In genomic region chr17:11170901-11171300, GRCh38 we compare ENCODE assay signal across 18 cellular contexts.
DNase-seq lines count a peak whose midpoint lies in the region; TF ChIP-seq lines count a peak whose summit lies in the region.
"Had no signal": no experiment of that assay in that cellular context is flagged by ENCODE, and none has a peak within 500 bp of the region (broad histone marks: within the 10 kb centered on the region; RNA-seq: fewer than 3 reads in every experiment).

No MANE protein-coding gene starts in this region.

- peaks cover 10% of the 10 kb centered on the region for H3K4me1 ChIP-seq in parathyroid adenoma
- peaks cover 0 to 11% of the 10 kb centered on the region in 2 donors for H3K4me1 ChIP-seq in thyroid gland
- no peaks in the 10 kb centered on the region for H3K4me1 ChIP-seq in ovary (ENCODE audit: insufficient read depth)
- H3K4me1 ChIP-seq: BLaER1 treated with 17β-estradiol and CSF1 and Interleukin-3, amounts not matched to agents 10 nM and 100 nM; Caco-2 had no signal

- intact Hi-C loops in thyroid gland (cut with DNase I) = no loop called here
- intact Hi-C loops in ovary (cut with DNase I) = no loop called here

- H3K27me3 ChIP-seq in WERI-Rb-1 (ENCODE audit: insufficient read depth, low read depth, severe bottlenecking) (peaks cover 2% of the 10 kb centered on the region), parathyroid adenoma (ENCODE audit: control insufficient read depth, insufficient read depth, low read length) (no peaks in the 10 kb centered on the region), thyroid gland (no peaks in the 10 kb centered on the region), ovary (no peaks in the 10 kb centered on the region)
- H3K27me3 ChIP-seq: BLaER1 treated with 17β-estradiol and CSF1 and Interleukin-3, amounts not matched to agents 10 nM and 100 nM had no signal

- peak overlapping the region; percentile 41 for H3K4me2 ChIP-seq in parathyroid adenoma (ENCODE audit: low read length)
- H3K4me2 ChIP-seq: BLaER1 treated with 17β-estradiol and CSF1 and Interleukin-3, amounts not matched to agents 10 nM and 100 nM had no signal

- H3K9me3 ChIP-seq in WERI-Rb-1 (ENCODE audit: severe bottlenecking) (no peaks in the 10 kb centered on the region), parathyroid adenoma (ENCODE audit: control insufficient read depth, low read length) (no peaks in the 10 kb centered on the region), thyroid gland (no peaks in the 10 kb centered on the region), ovary (no peaks in the 10 kb centered on the region)
- H3K9me3 ChIP-seq: Caco-2 had no signal

- no peaks in the 10 kb centered on the region for H3K79me2 ChIP-seq in parathyroid adenoma

- peak; percentile 12 for DNase-seq in WERI-Rb-1
- DNase-seq in left kidney (ENCODE audit: low read depth, low spot score) = peak; percentile 93
- DNase-seq in thyroid gland = peak; percentile 18 to 45
- no peak for DNase-seq in ovary
- DNase-seq in activated CD4-positive, alpha-beta T cell treated with anti-CD3 and anti-CD28 coated beads for 1 hour = no peak
- no peak for DNase-seq in AML-193 (lab: John Stamatoyannopoulos, UW)
- no peak for DNase-seq in SKM-1 (lab: John Stamatoyannopoulos, UW; ENCODE audit: unreplicated experiment)
- DNase-seq: 8988T; ACHN; Caco-2; Calu3; CD4-positive, alpha-beta T cell; CD8-positive, alpha-beta T cell; DMS79 treated with DMSO at 0.1 percent for 48 hours; GF-D8 had no signal

- H2AFZ ChIP-seq in parathyroid adenoma = peak overlapping the region; percentile 22

- TF ChIP-seq CTCF in WERI-Rb-1 (IDR thresholded peaks at IDR 0.05; ENCODE audit: low read depth, low read length) (no peak), parathyroid adenoma (IDR thresholded peaks at IDR 0.05) (no peak), thyroid gland (IDR thresholded peaks at IDR 0.05) (no peak), ovary (IDR thresholded peaks at IDR 0.05) (no peak)

- TF ChIP-seq POLR2A in thyroid gland (IDR thresholded peaks at IDR 0.05) (no peak), ovary (IDR thresholded peaks at IDR 0.05) (no peak)

- H3K9ac ChIP-seq in parathyroid adenoma = no peak overlapping the region
- H3K9ac ChIP-seq: BLaER1 treated with 17β-estradiol and CSF1 and Interleukin-3, amounts not matched to agents 10 nM and 100 nM had no signal

- H3K27ac ChIP-seq in WERI-Rb-1 (no peak overlapping the region), parathyroid adenoma (no peak overlapping the region), thyroid gland (no peak overlapping the region), ovary (no peak overlapping the region)
- H3K27ac ChIP-seq: BLaER1 treated with 17β-estradiol and CSF1 and Interleukin-3, amounts not matched to agents 10 nM and 100 nM; C4-2B had no signal

- H3K4me3 ChIP-seq in WERI-Rb-1 (ENCODE audit: low read depth, low read length) = no peak overlapping the region
- H3K4me3 ChIP-seq in parathyroid adenoma (ENCODE audit: low read depth, low read length) = no peak overlapping the region
- no peak overlapping the region for H3K4me3 ChIP-seq in thyroid gland (replicated peaks in 1 of 3)
- H3K4me3 ChIP-seq in ovary = no peak overlapping the region
- H3K4me3 ChIP-seq: BLaER1 treated with 17β-estradiol and CSF1 and Interleukin-3, amounts not matched to agents 10 nM and 100 nM had no signal

- 23 to 33% methylated on average over 7 of the region's 7 CpGs for WGBS in thyroid gland, 2 donors
- WGBS in ovary, 3 donors = 9 to 18% (median 14%) methylated on average over 7 of the region's 7 CpGs

- no peak for TF ChIP-seq EP300 in ovary (IDR thresholded peaks at IDR 0.05)

- H3K36me3 ChIP-seq in WERI-Rb-1 (no peaks in the 10 kb centered on the region), parathyroid adenoma (ENCODE audit: control insufficient read depth, insufficient read depth, low read length) (no peaks in the 10 kb centered on the region), thyroid gland (no peaks in the 10 kb centered on the region), ovary (no peaks in the 10 kb centered on the region)
- H3K36me3 ChIP-seq: BLaER1 treated with 17β-estradiol and CSF1 and Interleukin-3, amounts not matched to agents 10 nM and 100 nM had no signal

Comparison
In these comparisons a context has a peak if more than half of its experiments do, and no peak if none do; other contexts are left out.
1. DNase-seq: peak in WERI-Rb-1 (single experiment), left kidney (single experiment) and thyroid gland (2 of 2); none in ovary (0 of 5), activated CD4-positive, alpha-beta T cell treated with anti-CD3 and anti-CD28 coated beads for 1 hour (single experiment), AML-193 (0 of 2) and SKM-1 (single experiment).